Comparison of ENCODE assay signal across 8 cellular contexts in the genomic region with DNA sequence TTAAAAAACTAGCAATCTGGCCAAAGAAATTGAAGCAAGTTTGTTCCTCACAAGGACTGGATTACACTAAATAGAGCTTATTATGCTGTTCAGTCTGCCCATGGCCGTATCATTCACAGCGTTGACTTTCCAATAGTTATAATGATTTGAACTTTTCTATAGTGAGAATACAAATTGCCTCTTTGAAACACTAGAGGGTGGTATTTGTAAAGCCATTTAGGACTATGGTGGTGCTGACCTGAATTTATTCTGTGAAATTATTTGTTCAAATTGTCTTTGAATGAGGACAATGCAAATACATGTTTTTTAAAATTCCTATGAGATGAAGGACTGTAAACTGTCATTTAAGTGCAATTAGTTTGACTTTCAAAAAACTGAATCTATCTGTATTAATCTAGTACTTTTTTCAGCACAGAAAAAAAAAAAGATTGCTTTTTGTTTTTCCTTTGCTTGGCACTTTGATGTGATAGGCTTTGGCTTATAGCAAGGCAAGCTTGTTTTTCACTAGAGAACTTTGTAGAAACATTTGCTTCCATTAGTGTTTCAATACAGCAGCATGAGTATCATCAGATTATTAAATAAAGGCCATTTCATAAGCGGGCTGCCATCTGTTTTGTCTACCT.
DNase-seq lines count a peak whose midpoint lies in the region; ATAC-seq and TF ChIP-seq lines count a peak whose summit lies in the region.

No MANE protein-coding gene starts in this region.

- no peak overlapping the region for H3K9ac ChIP-seq in MM.1S (ENCODE audit: low read length)

- peak; percentile 70 for TF ChIP-seq CTCF in MM.1S (IDR thresholded peaks at IDR 0.05; ENCODE audit: low read length)
- TF ChIP-seq CTCF in WERI-Rb-1 (IDR thresholded peaks at IDR 0.05; ENCODE audit: low read depth, low read length): peak; percentile 27; the same call in 1 of the 2 replicates
- peak in 1 of 2 experiments; percentile 24 for TF ChIP-seq CTCF in tibial artery (IDR thresholded peaks at IDR 0.05)

- H3K27me3 ChIP-seq in MM.1S (replicated peaks; ENCODE audit: insufficient read depth, low read length): no peaks in the 10 kb centered on the region
- H3K27me3 ChIP-seq in WERI-Rb-1 (ENCODE audit: insufficient read depth, low read depth, severe bottlenecking): no peaks in the 10 kb centered on the region
- no peaks in the 10 kb centered on the region for H3K27me3 ChIP-seq in tibial artery

- no peaks in the 10 kb centered on the region for H3F3A ChIP-seq in MM.1S (ENCODE audit: insufficient read depth, low read length)

- no peaks in the 10 kb centered on the region for H3K4me1 ChIP-seq in MM.1S (ENCODE audit: low read length)
- no peaks in the 10 kb centered on the region for H3K4me1 ChIP-seq in tibial artery

- H3K4me2 ChIP-seq in MM.1S (ENCODE audit: low read depth, low read length): no peak overlapping the region

- no peak overlapping the region for H3K27ac ChIP-seq in MM.1S (ENCODE audit: low read length)
- no peak overlapping the region for H3K27ac ChIP-seq in WERI-Rb-1
- H3K27ac ChIP-seq in tibial artery: no peak overlapping the region

- intact Hi-C loops in tibial artery (cut with DNase I; ENCODE audit: low total_unique reads): no loop called here

- H3K79me2 ChIP-seq in MM.1S (ENCODE audit: low read length): no peaks in the 10 kb centered on the region

- H3K9me3 ChIP-seq in MM.1S (replicated peaks; ENCODE audit: insufficient read depth, low read length) (no peaks in the 10 kb centered on the region), WERI-Rb-1 (ENCODE audit: severe bottlenecking) (no peaks in the 10 kb centered on the region), tibial artery (no peaks in the 10 kb centered on the region)

- no peak overlapping the region for H2AFZ ChIP-seq in MM.1S (ENCODE audit: low read length)

- H4K20me1 ChIP-seq in MM.1S (ENCODE audit: insufficient read depth, low read length): no peaks in the 10 kb centered on the region

- peak; percentile 51 for DNase-seq in Ammon's horn (ENCODE audit: low spot score)
- DNase-seq in MM.1S: peak; percentile 69
- DNase-seq in WERI-Rb-1: no peak
- DNase-seq in left lobe of liver (ENCODE audit: low spot score): no peak
- no peak for DNase-seq in activated gamma-delta T cell (lab: John Stamatoyannopoulos, UW)
- no peak for DNase-seq in mucosa of gallbladder (ENCODE audit: low spot score)
- no peak for DNase-seq in tibial artery

- ATAC-seq in GM19455 (IDR thresholded peaks at IDR 0.05; ENCODE audit: unreplicated experiment) (peak; percentile 82), left lobe of liver (peak; percentile 84)

- H3K4me3 ChIP-seq in MM.1S (ENCODE audit: low read length) (no peak overlapping the region), WERI-Rb-1 (ENCODE audit: low read depth, low read length) (no peak overlapping the region), tibial artery (no peak overlapping the region)

- no peaks in the 10 kb centered on the region for H3K9me2 ChIP-seq in MM.1S (replicated peaks; ENCODE audit: insufficient read depth, low read length)

- no peaks in the 10 kb centered on the region for H3K36me3 ChIP-seq in MM.1S (replicated peaks; ENCODE audit: insufficient read depth, low read length)
- no peaks in the 10 kb centered on the region for H3K36me3 ChIP-seq in WERI-Rb-1
- H3K36me3 ChIP-seq in tibial artery: no peaks in the 10 kb centered on the region

Comparison
In these comparisons a context has a peak if more than half of its experiments do, and no peak if none do; other contexts are left out.
1. DNase-seq: peak in Ammon's horn (single experiment) and MM.1S (single experiment); none in WERI-Rb-1 (single experiment), left lobe of liver (single experiment), activated gamma-delta T cell (single experiment), mucosa of gallbladder (single experiment) and tibial artery (0 of 2).